ENCODE assay signal across 17 cellular contexts in genomic region chr2:233325814-233326213, GRCh38. TPM values are rescaled to one million over a fixed set of nuclear protein-coding genes. Genes with fewer than 3 reads are reported as not detected.
A peak's percentile ranks its signal among the peaks of the same experiment; 100 is the strongest.
DNase-seq lines count a peak whose midpoint lies in the region; ATAC-seq and TF ChIP-seq lines count a peak whose summit lies in the region.
"Had no signal": no experiment of that assay in that cellular context is flagged by ENCODE, and none has a peak within 500 bp of the region (broad histone marks: within the 10 kb centered on the region; RNA-seq: fewer than 3 reads in every experiment).

No MANE protein-coding gene starts in this region.

- CTCF ChIA-PET in PC-3 (lab: Charles Lee) = interaction anchor here (0.6 kb wide), 1 partner anchor 15 kb away, joined by 3 read pairs; no protein-coding TSS in a partner anchor

- peak in 2 of 3 experiments; percentile 15 to 50 for DNase-seq in NCI-H1417 (lab: John Stamatoyannopoulos, UW)
- no peak for DNase-seq in NCI-H1417 treated with DMSO at 0.1 percent for 48 hours (lab: John Stamatoyannopoulos, UW)
- no peak for DNase-seq in PC-3
- no peak for DNase-seq in neural progenitor cell (ENCODE audit: low spot score)
- no peak for DNase-seq in BE2C
- DNase-seq in effector memory CD4-positive, alpha-beta T cell = no peak
- DNase-seq in NCI-H2227 (lab: John Stamatoyannopoulos, UW; ENCODE audit: unreplicated experiment) = no peak
- DNase-seq: CD4-positive, alpha-beta memory T cell; COR-L47; DND-41; GDM1; GOT3; H9 had no signal

- H3K27me3 ChIP-seq in BLaER1 treated with 17β-estradiol and CSF1 and Interleukin-3, amounts not matched to agents 10 nM and 100 nM = no peaks in the 10 kb centered on the region
- no peaks in the 10 kb centered on the region for H3K27me3 ChIP-seq in PC-3 (ENCODE audit: low read length)
- peaks cover 99% of the 10 kb centered on the region for H3K27me3 ChIP-seq in neural progenitor cell
- H3K27me3 ChIP-seq in BE2C = no peaks in the 10 kb centered on the region
- no peaks in the 10 kb centered on the region for H3K27me3 ChIP-seq in effector memory CD4-positive, alpha-beta T cell (replicated peaks; ENCODE audit: control insufficient read depth, insufficient read depth, low read length, poor library complexity, severe bottlenecking)

- H3K27ac ChIP-seq in BLaER1 treated with 17β-estradiol and CSF1 and Interleukin-3, amounts not matched to agents 10 nM and 100 nM = peak overlapping the region in 3 of 11 experiments; percentile 6 to 21 (median 18); a peak in 2 of 22 replicates
- no peak overlapping the region for H3K27ac ChIP-seq in PC-3 (ENCODE audit: low read length)
- no peak overlapping the region for H3K27ac ChIP-seq in neural progenitor cell
- no peak overlapping the region for H3K27ac ChIP-seq in effector memory CD4-positive, alpha-beta T cell (ENCODE audit: insufficient read depth, low read length, poor library complexity, severe bottlenecking)
- H3K27ac ChIP-seq: 22Rv1, C4-2B had no signal

- H2AFZ ChIP-seq in PC-3 (ENCODE audit: low read length) (no peak overlapping the region), neural progenitor cell (replicated peaks) (no peak overlapping the region)

- POLR2A ChIA-PET in PC-3 (lab: Charles Lee; ENCODE audit: unreplicated experiment) = interaction anchor here (0.6 to 0.7 kb wide), 2 partner anchors 25 to 103 kb away, joined by 5 to 6 read pairs; no protein-coding TSS in a partner anchor

- H3K4me1 ChIP-seq in BLaER1 treated with 17β-estradiol and CSF1 and Interleukin-3, amounts not matched to agents 10 nM and 100 nM = peaks cover 38 to 88% (median 74%) of the 10 kb centered on the region in 10 experiments
- H3K4me1 ChIP-seq in PC-3 (ENCODE audit: insufficient read depth, low read length) (no peaks in the 10 kb centered on the region), neural progenitor cell (no peaks in the 10 kb centered on the region), BE2C (no peaks in the 10 kb centered on the region; the same call in 1 of the 2 replicates)
- peaks cover 2% of the 10 kb centered on the region for H3K4me1 ChIP-seq in effector memory CD4-positive, alpha-beta T cell (ENCODE audit: control insufficient read depth, insufficient read depth, low read length, poor library complexity, severe bottlenecking)

- H3K36me3 ChIP-seq in BLaER1 treated with 17β-estradiol and CSF1 and Interleukin-3, amounts not matched to agents 10 nM and 100 nM = no peaks in the 10 kb centered on the region
- H3K36me3 ChIP-seq in PC-3 (ENCODE audit: low read depth, low read length) (no peaks in the 10 kb centered on the region), neural progenitor cell (no peaks in the 10 kb centered on the region), BE2C (no peaks in the 10 kb centered on the region)
- no peaks in the 10 kb centered on the region for H3K36me3 ChIP-seq in effector memory CD4-positive, alpha-beta T cell (ENCODE audit: control insufficient read depth, insufficient read depth, low read length)

- no TSS peak for BruUV-seq in PC-3 (replicated peaks; lab: Mats Ljungman, UMichigan)

- H3K79me2 ChIP-seq in PC-3 (ENCODE audit: low read length) (no peaks in the 10 kb centered on the region), neural progenitor cell (ENCODE audit: low read depth) (no peaks in the 10 kb centered on the region)

- H3K9me3 ChIP-seq in BLaER1 treated with 17β-estradiol and CSF1 and Interleukin-3, amounts not matched to agents 10 nM and 100 nM (replicated peaks in 1 of 11) = peaks cover 0 to 15% (median 7%) of the 10 kb centered on the region in 11 experiments; a peak in 9 of 22 replicates
- no peaks in the 10 kb centered on the region for H3K9me3 ChIP-seq in PC-3 (ENCODE audit: low read length)
- H3K9me3 ChIP-seq in neural progenitor cell (ENCODE audit: low read depth) = no peaks in the 10 kb centered on the region
- H3K9me3 ChIP-seq in BE2C = no peaks in the 10 kb centered on the region
- H3K9me3 ChIP-seq in effector memory CD4-positive, alpha-beta T cell (ENCODE audit: control insufficient read depth, low read length) = no peaks in the 10 kb centered on the region

- no peaks in the 10 kb centered on the region for H3F3A ChIP-seq in PC-3 (ENCODE audit: low read length, unreplicated experiment)
- no peaks in the 10 kb centered on the region for H3F3A ChIP-seq in neural progenitor cell (ENCODE audit: low read depth)

- H3K4me1 Mint-ChIP-seq in neural progenitor cell = peaks cover 16% of the 10 kb centered on the region

- no peaks in the 10 kb centered on the region for H3K9me3 Mint-ChIP-seq in neural progenitor cell
- H3K9me3 Mint-ChIP-seq: H9 had no signal

- no peaks in the 10 kb centered on the region for H4K20me1 ChIP-seq in BLaER1 treated with 17β-estradiol and CSF1 and Interleukin-3, amounts not matched to agents 10 nM and 100 nM
- H4K20me1 ChIP-seq in PC-3 (ENCODE audit: low read length) (no peaks in the 10 kb centered on the region), neural progenitor cell (ENCODE audit: low read depth) (peaks cover 9% of the 10 kb centered on the region)

- H3K27ac Mint-ChIP-seq in neural progenitor cell = peak overlapping the region; percentile 89

- no peak overlapping the region for H3K4me3 Mint-ChIP-seq in neural progenitor cell
- H3K4me3 Mint-ChIP-seq: H9 had no signal

- no peaks in the 10 kb centered on the region for H3K36me3 Mint-ChIP-seq in neural progenitor cell
- H3K36me3 Mint-ChIP-seq: CD4-positive, alpha-beta memory T cell had no signal

- 0 out of 2 replicates have a peak, but pooled peaks have one; percentile 24 for ATAC-seq in PC-3

- peak overlapping the region in 2 of 11 experiments; percentile 18 to 21; a peak in 2 of 22 replicates for H3K9ac ChIP-seq in BLaER1 treated with 17β-estradiol and CSF1 and Interleukin-3, amounts not matched to agents 10 nM and 100 nM
- H3K9ac ChIP-seq in PC-3 (ENCODE audit: low read length) (no peak overlapping the region), neural progenitor cell (no peak overlapping the region)

- H3K4me3 ChIP-seq in BLaER1 treated with 17β-estradiol and CSF1 and Interleukin-3, amounts not matched to agents 10 nM and 100 nM = no peak overlapping the region
- H3K4me3 ChIP-seq in PC-3 (ENCODE audit: low read length) = no peak overlapping the region
- no peak overlapping the region for H3K4me3 ChIP-seq in neural progenitor cell
- H3K4me3 ChIP-seq in BE2C (ENCODE audit: low read depth, low read length) = no peak overlapping the region
- no peak overlapping the region for H3K4me3 ChIP-seq in effector memory CD4-positive, alpha-beta T cell (ENCODE audit: insufficient read depth, low read depth, low read length, poor library complexity, severe bottlenecking)

- no peaks in the 10 kb centered on the region for H3K9me2 ChIP-seq in PC-3 (replicated peaks; ENCODE audit: low read length)

- intact Hi-C loops in PC-3 (cut with micrococcal nuclease) = no loop called here

- H3K27me3 Mint-ChIP-seq in neural progenitor cell (ENCODE audit: insufficient read depth, low read depth) = peaks cover 36% of the 10 kb centered on the region
- H3K27me3 Mint-ChIP-seq: CD4-positive, alpha-beta memory T cell had no signal

- TF ChIP-seq CTCF in PC-3 (conservative IDR thresholded peaks at IDR 0.05; ENCODE audit: low read depth, low read length) (no peak), neural progenitor cell (IDR thresholded peaks at IDR 0.05) (no peak), BE2C (IDR thresholded peaks at IDR 0.05; ENCODE audit: low read depth, low read length) (no peak)

- peak overlapping the region; percentile 34 to 70 (median 46); a peak in 21 of 22 replicates for H3K4me2 ChIP-seq in BLaER1 treated with 17β-estradiol and CSF1 and Interleukin-3, amounts not matched to agents 10 nM and 100 nM
- no peak overlapping the region for H3K4me2 ChIP-seq in PC-3 (ENCODE audit: low read length)
- H3K4me2 ChIP-seq in neural progenitor cell = no peak overlapping the region

RNA-seq across cellular contexts. Expression of gene SAG, which starts 18.2 kb away (rescaled TPM):
- 0.17 TPM in 1 of 2 replicates, not detected in the other for total RNA-seq in PC-3 (2014; rRNA removed)
- total RNA-seq in neural progenitor cell (ENCODE audit: low replicate concordance) = 0.03 TPM in 1 of 2 replicates, not detected in the other
- 0.14 TPM for polyA plus RNA-seq in BE2C (2012; ENCODE audit: insufficient read depth, insufficient read length, low read depth)
- total RNA-seq: H9, HT1080 had no signal
- polyA plus RNA-seq: CD4-positive, alpha-beta memory T cell had no signal

RNA-seq across cellular contexts. Expression of gene DGKD, which starts 28.5 kb away (rescaled TPM):
- total RNA-seq in PC-3 (2014; rRNA removed) = 23.3 and 36.2 TPM in 2 replicates
- total RNA-seq in neural progenitor cell (ENCODE audit: low replicate concordance) = 10.9 and 22.0 TPM in 2 replicates
- polyA plus RNA-seq in BE2C (2012; ENCODE audit: insufficient read depth, insufficient read length, low read depth) = 76.3 TPM

Comparison
In these comparisons a context has a peak if more than half of its experiments do, and no peak if none do; other contexts are left out.
1. DNase-seq: peak in NCI-H1417 (2 of 3); none in NCI-H1417 treated with DMSO at 0.1 percent for 48 hours (single experiment), PC-3 (single experiment), neural progenitor cell (single experiment), BE2C (single experiment), effector memory CD4-positive, alpha-beta T cell (0 of 3) and NCI-H2227 (single experiment).
2. H3K4me2 ChIP-seq: peak in BLaER1 treated with 17β-estradiol and CSF1 and Interleukin-3, amounts not matched to agents 10 nM and 100 nM (11 of 11); none in PC-3 (single experiment) and neural progenitor cell (single experiment).